Comparison of ENCODE assay signal across 1 cellular context in the genomic region with DNA sequence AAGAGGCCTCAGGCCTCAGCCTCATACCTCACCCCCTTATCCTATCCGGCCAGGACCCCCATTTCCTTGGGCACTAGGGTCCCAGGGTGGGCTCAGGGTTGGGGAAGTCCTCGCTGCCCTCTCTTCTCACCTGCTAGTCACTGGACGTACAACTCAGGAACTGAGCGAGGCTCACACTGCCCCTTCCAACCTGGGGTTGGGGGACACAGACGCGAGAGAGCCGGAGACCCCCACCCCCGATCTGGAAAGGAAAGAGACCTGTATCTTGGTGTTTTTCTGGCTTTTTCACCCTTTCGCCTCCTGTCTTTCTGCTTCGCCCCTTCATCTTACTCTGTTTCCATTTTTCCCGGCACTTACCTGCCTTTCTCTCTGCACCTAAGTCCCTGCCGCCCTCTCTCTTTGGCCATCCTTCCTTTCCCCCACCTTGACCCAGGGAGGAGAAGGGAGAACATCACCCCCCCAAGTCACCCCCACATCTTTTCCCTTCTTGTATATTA.
A peak's percentile ranks its signal among the peaks of the same experiment; 100 is the strongest.
TF ChIP-seq lines count a peak whose summit lies in the region.

No MANE protein-coding gene starts in this region.

TF ChIP-seq in A549, 52 proteins besides CTCF, POLR2A, EP300 and RAD21 (continued from another document):
- TF ChIP-seq, protein P1, sequence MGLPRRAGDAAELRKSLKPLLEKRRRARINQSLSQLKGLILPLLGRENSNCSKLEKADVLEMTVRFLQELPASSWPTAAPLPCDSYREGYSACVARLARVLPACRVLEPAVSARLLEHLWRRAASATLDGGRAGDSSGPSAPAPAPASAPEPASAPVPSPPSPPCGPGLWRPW (IDR thresholded peaks at IDR 0.05), result no peak
- TF ChIP-seq HEYL (CRISPR knock-in tag; IDR thresholded peaks at IDR 0.05) (no peak), SMC3 (IDR thresholded peaks at IDR 0.05) (no peak), HDAC2 (IDR thresholded peaks at IDR 0.05) (no peak), TP53 (CRISPR knock-in tag; IDR thresholded peaks at IDR 0.05) (peak; percentile 97), POLR2AphosphoS2 (conservative IDR thresholded peaks at IDR 0.05; ENCODE audit: low read length) (peak; percentile 98), RCOR1 (IDR thresholded peaks at IDR 0.05; ENCODE audit: low read depth, low read length) (no peak)
- TF ChIP-seq, protein P2, sequence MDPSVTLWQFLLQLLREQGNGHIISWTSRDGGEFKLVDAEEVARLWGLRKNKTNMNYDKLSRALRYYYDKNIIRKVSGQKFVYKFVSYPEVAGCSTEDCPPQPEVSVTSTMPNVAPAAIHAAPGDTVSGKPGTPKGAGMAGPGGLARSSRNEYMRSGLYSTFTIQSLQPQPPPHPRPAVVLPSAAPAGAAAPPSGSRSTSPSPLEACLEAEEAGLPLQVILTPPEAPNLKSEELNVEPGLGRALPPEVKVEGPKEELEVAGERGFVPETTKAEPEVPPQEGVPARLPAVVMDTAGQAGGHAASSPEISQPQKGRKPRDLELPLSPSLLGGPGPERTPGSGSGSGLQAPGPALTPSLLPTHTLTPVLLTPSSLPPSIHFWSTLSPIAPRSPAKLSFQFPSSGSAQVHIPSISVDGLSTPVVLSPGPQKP (IDR thresholded peaks at IDR 0.05; ENCODE audit: low read depth, low read length), result no peak
- TF ChIP-seq, protein P3, sequence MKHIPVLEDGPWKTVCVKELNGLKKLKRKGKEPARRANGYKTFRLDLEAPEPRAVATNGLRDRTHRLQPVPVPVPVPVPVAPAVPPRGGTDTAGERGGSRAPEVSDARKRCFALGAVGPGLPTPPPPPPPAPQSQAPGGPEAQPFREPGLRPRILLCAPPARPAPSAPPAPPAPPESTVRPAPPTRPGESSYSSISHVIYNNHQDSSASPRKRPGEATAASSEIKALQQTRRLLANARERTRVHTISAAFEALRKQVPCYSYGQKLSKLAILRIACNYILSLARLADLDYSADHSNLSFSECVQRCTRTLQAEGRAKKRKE (CRISPR knock-in tag; IDR thresholded peaks at IDR 0.05; ENCODE audit: low read depth), result 0 out of 2 replicates have a peak, but pooled peaks have one; percentile 44
